ENCODE assay signal across 19 cellular contexts in the genomic region with DNA sequence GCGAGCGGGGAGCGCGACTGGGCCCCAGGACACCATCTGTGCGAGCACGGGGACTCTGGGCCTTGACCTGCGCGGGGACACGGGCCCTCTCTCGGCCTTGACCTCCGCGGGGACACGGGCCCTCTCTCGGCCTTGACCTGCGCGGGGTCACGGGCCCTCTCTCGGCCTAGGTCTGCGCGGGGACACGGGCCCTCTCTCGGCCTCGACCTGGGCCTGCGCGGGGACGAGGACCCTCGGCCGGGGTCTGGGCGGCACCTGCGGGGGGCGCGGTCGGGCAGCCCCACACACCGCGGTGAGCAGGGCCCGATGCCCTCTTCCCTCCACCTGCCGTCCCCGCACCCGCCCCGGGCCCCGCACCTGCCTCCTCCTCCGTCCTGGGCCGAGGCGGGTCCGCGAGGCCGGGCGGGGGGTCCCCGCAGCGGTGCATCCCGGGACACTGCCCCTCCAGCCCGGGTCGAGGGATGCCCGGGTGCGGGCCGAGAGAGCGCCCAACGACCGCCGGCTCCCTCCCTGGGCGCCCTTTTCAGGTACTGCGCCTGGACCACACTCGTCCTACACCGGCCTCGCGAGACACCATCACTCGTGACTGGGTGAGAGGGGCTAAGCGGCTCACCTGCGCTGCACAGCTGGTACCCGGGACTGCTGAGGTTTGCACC. TPM values are rescaled to one million over a fixed set of nuclear protein-coding genes. Genes with fewer than 3 reads are reported as not detected.
DNase-seq lines count a peak whose midpoint lies in the region; ATAC-seq and TF ChIP-seq lines count a peak whose summit lies in the region.
"Had no signal": no experiment of that assay in that cellular context is flagged by ENCODE, and none has a peak within 500 bp of the region (broad histone marks: within the 10 kb centered on the region; RNA-seq: fewer than 3 reads in every experiment).

No MANE protein-coding gene starts in this region.

- no peak overlapping the region for H3K4me2 ChIP-seq in GM23338

- no peak overlapping the region for H3K27ac ChIP-seq in GM23338 (ENCODE audit: low read depth)
- H3K27ac ChIP-seq in lower lobe of right lung: no peak overlapping the region
- H3K27ac ChIP-seq in upper lobe of left lung: no peak overlapping the region

- TF ChIP-seq EP300 in upper lobe of left lung (IDR thresholded peaks at IDR 0.05): no peak

- H4K20me1 ChIP-seq in GM23338 (replicated peaks; ENCODE audit: insufficient read depth): no peaks in the 10 kb centered on the region

- H3K4me1 Mint-ChIP-seq in GM23338: no peaks in the 10 kb centered on the region
- H3K4me1 Mint-ChIP-seq: B cell had no signal

- H3K4me3 ChIP-seq in GM23338 (no peak overlapping the region), lower lobe of right lung (no peak overlapping the region), upper lobe of left lung (no peak overlapping the region)

- H3K4me3 Mint-ChIP-seq in GM23338: no peak overlapping the region
- H3K4me3 Mint-ChIP-seq: B cell; CD4-positive, alpha-beta memory T cell; HFFc6 had no signal

- H3K9me2 ChIP-seq in GM23338 (ENCODE audit: insufficient read depth): no peaks in the 10 kb centered on the region

- ATAC-seq in Right ventricle myocardium superior (ENCODE audit: poor library complexity): peak; percentile 29
- no peak; the same call in 1 of the 3 replicates for ATAC-seq in GM23338
- ATAC-seq in lower lobe of right lung: peak; percentile 37 to 39
- ATAC-seq in upper lobe of left lung (ENCODE audit: low FRiP score in 2 of 2): peak; percentile 42 to 69

- no peaks in the 10 kb centered on the region for H3K27me3 Mint-ChIP-seq in GM23338 (ENCODE audit: insufficient read depth, low read depth, poor library complexity)
- H3K27me3 Mint-ChIP-seq: CD4-positive, alpha-beta memory T cell had no signal

- no peaks in the 10 kb centered on the region for H3K79me2 ChIP-seq in GM23338 (replicated peaks; ENCODE audit: insufficient read depth)

- TF ChIP-seq POLR2A in upper lobe of left lung (IDR thresholded peaks at IDR 0.05): no peak

- no peaks in the 10 kb centered on the region for H3K4me1 ChIP-seq in GM23338 (ENCODE audit: insufficient read depth)
- H3K4me1 ChIP-seq in lower lobe of right lung: no peaks in the 10 kb centered on the region
- H3K4me1 ChIP-seq in upper lobe of left lung: no peaks in the 10 kb centered on the region

- 0 out of 2 replicates have a peak overlapping the region, but pooled peaks have one; percentile 69 for H2AFZ ChIP-seq in GM23338

- 51 to 60% methylated on average over 1 to 67 of the region's 70 CpGs for WGBS in upper lobe of left lung, 2 donors

- H3K36me3 ChIP-seq in GM23338 (ENCODE audit: insufficient read depth): no peaks in the 10 kb centered on the region
- no peaks in the 10 kb centered on the region for H3K36me3 ChIP-seq in lower lobe of right lung
- no peaks in the 10 kb centered on the region for H3K36me3 ChIP-seq in upper lobe of left lung

- H3K36me3 Mint-ChIP-seq in GM23338 (ENCODE audit: low read depth): no peaks in the 10 kb centered on the region; the same call in 2 of the 3 replicates

- no peaks in the 10 kb centered on the region for H3K27me3 ChIP-seq in GM23338 (ENCODE audit: insufficient read depth)
- peaks cover 18% of the 10 kb centered on the region for H3K27me3 ChIP-seq in lower lobe of right lung (ENCODE audit: low read depth)
- H3K27me3 ChIP-seq in upper lobe of left lung: peaks cover 0 to 5% (median 2%) of the 10 kb centered on the region in 4 donors

- H3K9me3 Mint-ChIP-seq in GM23338: peaks cover 12% of the 10 kb centered on the region

- no peak overlapping the region for H3K27ac Mint-ChIP-seq in GM23338
- H3K27ac Mint-ChIP-seq: B cell; CD4-positive, alpha-beta memory T cell; HFFc6 had no signal

- DNase-seq in Right ventricle myocardium superior (no peak), cardiac septum (ENCODE audit: low spot score) (no peak), GM23338 (ENCODE audit: low spot score) (no peak), lower lobe of right lung (no peak), upper lobe of left lung (peak in 1 of 2 donors; percentile 73), NCI-H2029 (lab: John Stamatoyannopoulos, UW) (no peak), HuH-7 (ENCODE audit: low spot score) (no peak)
- no peak for DNase-seq in stimulated activated naive CD4-positive, alpha-beta T cell treated with Interleukin-2 at 50 U/mL for 16 hours (lab: John Stamatoyannopoulos, UW)
- DNase-seq: C1 segment of cervical spinal cord; CD4-positive, alpha-beta memory T cell; COR-L47; DND-41; GDM1; HCEC 1CT; HFFc6; IMR-90 had no signal

- no peaks in the 10 kb centered on the region for H3F3A ChIP-seq in GM23338 (replicated peaks; ENCODE audit: low read depth)

- intact Hi-C loops in Right ventricle myocardium superior (cut with DNase I) (no loop called here), cardiac septum (cut with DNase I) (no loop called here), lower lobe of right lung (cut with DNase I) (no loop called here)

- TF ChIP-seq CTCF in GM23338 (conservative IDR thresholded peaks at IDR 0.05; ENCODE audit: low read depth in 2 of 2): no peak
- TF ChIP-seq CTCF in lower lobe of right lung (IDR thresholded peaks at IDR 0.05): no peak
- TF ChIP-seq CTCF in upper lobe of left lung (IDR thresholded peaks at IDR 0.05): no peak

- H3K9me3 ChIP-seq in lower lobe of right lung: no peaks in the 10 kb centered on the region
- H3K9me3 ChIP-seq in upper lobe of left lung: no peaks in the 10 kb centered on the region

TF ChIP-seq in GM23338, 12 proteins besides CTCF, POLR2A, EP300 and RAD21:
- TF ChIP-seq POLR2AphosphoS5 (IDR thresholded peaks at IDR 0.05; ENCODE audit: low read depth) (no peak), EZH2phosphoT487 (IDR thresholded peaks at IDR 0.05; ENCODE audit: unreplicated experiment) (no peak), STAT1 (IDR thresholded peaks at IDR 0.05; ENCODE audit: unreplicated experiment) (no peak), EZH2 (IDR thresholded peaks at IDR 0.05; ENCODE audit: low read depth, unreplicated experiment) (no peak), CREB1 (CRISPR knock-in tag; IDR thresholded peaks at IDR 0.05; ENCODE audit: low read depth) (no peak), JUNB (IDR thresholded peaks at IDR 0.05; ENCODE audit: unreplicated experiment) (no peak), NANOG (IDR thresholded peaks at IDR 0.05; ENCODE audit: borderline replicate concordance) (no peak)
- TF ChIP-seq, protein P1, sequence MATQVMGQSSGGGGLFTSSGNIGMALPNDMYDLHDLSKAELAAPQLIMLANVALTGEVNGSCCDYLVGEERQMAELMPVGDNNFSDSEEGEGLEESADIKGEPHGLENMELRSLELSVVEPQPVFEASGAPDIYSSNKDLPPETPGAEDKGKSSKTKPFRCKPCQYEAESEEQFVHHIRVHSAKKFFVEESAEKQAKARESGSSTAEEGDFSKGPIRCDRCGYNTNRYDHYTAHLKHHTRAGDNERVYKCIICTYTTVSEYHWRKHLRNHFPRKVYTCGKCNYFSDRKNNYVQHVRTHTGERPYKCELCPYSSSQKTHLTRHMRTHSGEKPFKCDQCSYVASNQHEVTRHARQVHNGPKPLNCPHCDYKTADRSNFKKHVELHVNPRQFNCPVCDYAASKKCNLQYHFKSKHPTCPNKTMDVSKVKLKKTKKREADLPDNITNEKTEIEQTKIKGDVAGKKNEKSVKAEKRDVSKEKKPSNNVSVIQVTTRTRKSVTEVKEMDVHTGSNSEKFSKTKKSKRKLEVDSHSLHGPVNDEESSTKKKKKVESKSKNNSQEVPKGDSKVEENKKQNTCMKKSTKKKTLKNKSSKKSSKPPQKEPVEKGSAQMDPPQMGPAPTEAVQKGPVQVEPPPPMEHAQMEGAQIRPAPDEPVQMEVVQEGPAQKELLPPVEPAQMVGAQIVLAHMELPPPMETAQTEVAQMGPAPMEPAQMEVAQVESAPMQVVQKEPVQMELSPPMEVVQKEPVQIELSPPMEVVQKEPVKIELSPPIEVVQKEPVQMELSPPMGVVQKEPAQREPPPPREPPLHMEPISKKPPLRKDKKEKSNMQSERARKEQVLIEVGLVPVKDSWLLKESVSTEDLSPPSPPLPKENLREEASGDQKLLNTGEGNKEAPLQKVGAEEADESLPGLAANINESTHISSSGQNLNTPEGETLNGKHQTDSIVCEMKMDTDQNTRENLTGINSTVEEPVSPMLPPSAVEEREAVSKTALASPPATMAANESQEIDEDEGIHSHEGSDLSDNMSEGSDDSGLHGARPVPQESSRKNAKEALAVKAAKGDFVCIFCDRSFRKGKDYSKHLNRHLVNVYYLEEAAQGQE (IDR thresholded peaks at IDR 0.05; ENCODE audit: unreplicated experiment): no peak
- TF ChIP-seq, protein P2, sequence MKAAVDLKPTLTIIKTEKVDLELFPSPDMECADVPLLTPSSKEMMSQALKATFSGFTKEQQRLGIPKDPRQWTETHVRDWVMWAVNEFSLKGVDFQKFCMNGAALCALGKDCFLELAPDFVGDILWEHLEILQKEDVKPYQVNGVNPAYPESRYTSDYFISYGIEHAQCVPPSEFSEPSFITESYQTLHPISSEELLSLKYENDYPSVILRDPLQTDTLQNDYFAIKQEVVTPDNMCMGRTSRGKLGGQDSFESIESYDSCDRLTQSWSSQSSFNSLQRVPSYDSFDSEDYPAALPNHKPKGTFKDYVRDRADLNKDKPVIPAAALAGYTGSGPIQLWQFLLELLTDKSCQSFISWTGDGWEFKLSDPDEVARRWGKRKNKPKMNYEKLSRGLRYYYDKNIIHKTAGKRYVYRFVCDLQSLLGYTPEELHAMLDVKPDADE (IDR thresholded peaks at IDR 0.05): no peak

RNA-seq across cellular contexts. Expression of a gene that starts 15.7 kb away (rescaled TPM):
- not detected for total RNA-seq in Right ventricle myocardium superior
- 0.24 TPM for total RNA-seq in cardiac septum
- total RNA-seq in GM23338 (2014; rRNA removed; shearing (Covaris generic)): 0.12 and 2.2 TPM in 2 replicates
- polyA plus RNA-seq in GM23338 (2016; fragmentation: Nextera tagmentation; extraction: Ambion mirVana): 0.38 and 1.8 TPM in 2 replicates
- total RNA-seq in lower lobe of right lung: not detected
- total RNA-seq in upper lobe of left lung: under 1 TPM in 1 of 6 donors, not detected in 5; 0.33 TPM
- total RNA-seq: A172, H1, HFFc6, IMR-90 had no signal
- polyA plus RNA-seq: IMR-90 had no signal

RNA-seq across cellular contexts. Expression of a gene that starts 57.6 kb away (rescaled TPM):
- total RNA-seq in Right ventricle myocardium superior: 6.8 TPM
- total RNA-seq in cardiac septum: 9.7 TPM
- 11.1 and 15.4 TPM in 2 replicates for total RNA-seq in GM23338 (2014; rRNA removed; shearing (Covaris generic))
- polyA plus RNA-seq in GM23338 (2016; fragmentation: Nextera tagmentation; extraction: Ambion mirVana): 10.4 and 11.7 TPM in 2 replicates
- 18.8 TPM for total RNA-seq in lower lobe of right lung
- 10 to 100 TPM; 11.8 to 43.0 (median 18.2) TPM for total RNA-seq in upper lobe of left lung

RNA-seq across cellular contexts. Expression of a gene that starts 58.0 kb away (rescaled TPM):
- 5.1 TPM for total RNA-seq in Right ventricle myocardium superior
- total RNA-seq in cardiac septum: 6.8 TPM
- total RNA-seq in GM23338 (2014; rRNA removed; shearing (Covaris generic)): 11.4 and 13.9 TPM in 2 replicates
- polyA plus RNA-seq in GM23338 (2016; fragmentation: Nextera tagmentation; extraction: Ambion mirVana): 4.1 and 4.6 TPM in 2 replicates
- 14.3 TPM for total RNA-seq in lower lobe of right lung
- total RNA-seq in upper lobe of left lung: 10 to 100 TPM; 11.7 to 19.8 (median 14.2) TPM
